Comparison of ENCODE assay signal across 8 cellular contexts in the genomic region with DNA sequence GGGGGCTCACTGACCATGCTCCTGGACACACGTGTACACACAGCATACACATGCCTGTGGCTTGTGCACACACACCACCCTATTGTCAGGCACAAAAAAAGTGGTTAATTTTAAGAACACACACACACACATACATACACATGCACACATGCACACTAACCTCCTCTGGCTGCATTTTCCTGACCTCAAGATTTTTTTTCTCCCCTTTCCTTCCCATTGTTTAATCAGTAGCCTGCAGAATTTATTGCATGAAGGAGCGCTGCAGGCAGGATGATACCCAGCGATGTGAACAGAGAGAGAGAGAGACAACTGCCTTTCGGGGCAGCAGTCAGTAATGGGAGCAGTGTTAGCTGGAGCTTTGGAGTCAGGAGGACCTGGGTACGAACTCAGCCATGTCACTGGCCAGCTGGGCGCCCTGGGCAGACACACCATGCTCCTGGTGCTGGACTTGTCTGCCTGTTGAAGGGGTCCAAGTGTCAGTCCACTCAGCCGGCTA. TPM values are rescaled to one million over a fixed set of nuclear protein-coding genes. Genes with fewer than 3 reads are reported as not detected.
DNase-seq lines count a peak whose midpoint lies in the region; ATAC-seq and TF ChIP-seq lines count a peak whose summit lies in the region.

No MANE protein-coding gene starts in this region.

- peak in 1 of 2 donors; percentile 22 for DNase-seq in cardiac muscle cell (ENCODE audit: low read depth in 1 of 2, low spot score in 1 of 2)
- DNase-seq in cardiac septum (ENCODE audit: low spot score): no peak
- DNase-seq in activated naive CD4-positive, alpha-beta T cell treated with anti-CD3 and anti-CD28 coated beads, Interleukin-2, amount 50 U/mL, for 72 hours (ENCODE audit: low spot score in 2 of 2): no peak
- DNase-seq in left colon: peak in 1 of 2 donors; percentile 31
- no peak for DNase-seq in transverse colon
- no peak for DNase-seq in stimulated activated CD4-positive, alpha-beta T cell treated with anti-CD3 and anti-CD28 coated beads, Interleukin-4, amount 100 ng/mL, for 4 hours
- DNase-seq in NK-92 (lab: John Stamatoyannopoulos, UW; ENCODE audit: unreplicated experiment): no peak

- TF ChIP-seq CTCF in cardiac muscle cell (IDR thresholded peaks at IDR 0.05; ENCODE audit: low read depth, low read length) (no peak), transverse colon (IDR thresholded peaks at IDR 0.05) (no peak)

- intact Hi-C loops in cardiac septum (cut with DNase I): no loop called here
- intact Hi-C loops in left colon (cut with DNase I, micrococcal nuclease): loop anchor here in 1 of 2 donors (10.0 kb wide), 1 partner anchor 122 kb away; the partner anchor contains the start of gene REV3L
- intact Hi-C loops in transverse colon (cut with DNase I; ENCODE audit: low total_unique reads): loop anchor here (10.0 kb wide), 1 partner anchor 122 kb away; the partner anchor contains the start of gene REV3L

- TF ChIP-seq POLR2A in transverse colon (IDR thresholded peaks at IDR 0.05): no peak

- H3K4me3 ChIP-seq in cardiac muscle cell: peak overlapping the region; percentile 35
- H3K4me3 ChIP-seq in transverse colon: peak overlapping the region in 3 of 4 donors; percentile 45 to 68 (median 50)

- H3K4me1 ChIP-seq in cardiac muscle cell (ENCODE audit: low read depth) (peaks cover 38% of the 10 kb centered on the region), transverse colon (peaks cover 22 to 55% (median 50%) of the 10 kb centered on the region in 4 donors)

- no peak for ATAC-seq in activated naive CD4-positive, alpha-beta T cell treated with anti-CD3 and anti-CD28 coated beads, Interleukin-2, amount 50 U/mL, for 72 hours
- peak; percentile 12 for ATAC-seq in left colon
- no peak for ATAC-seq in HG02840 (IDR thresholded peaks at IDR 0.05; ENCODE audit: low FRiP score, unreplicated experiment)

- TF ChIP-seq EP300 in transverse colon (IDR thresholded peaks at IDR 0.05; ENCODE audit: low read depth): no peak

- 22 to 26% methylated on average over 1 to 7 of the region's 7 CpGs for WGBS in transverse colon (ENCODE audit: low coverage in 1 of 2), 2 donors

- H3K9me3 Mint-ChIP-seq in activated naive CD4-positive, alpha-beta T cell treated with anti-CD3 and anti-CD28 coated beads, Interleukin-2, amount 50 U/mL, for 72 hours: no peaks in the 10 kb centered on the region

- H3K9me3 ChIP-seq in cardiac muscle cell (ENCODE audit: low read depth) (no peaks in the 10 kb centered on the region), transverse colon (no peaks in the 10 kb centered on the region)

- no peaks in the 10 kb centered on the region for H3K36me3 Mint-ChIP-seq in activated naive CD4-positive, alpha-beta T cell treated with anti-CD3 and anti-CD28 coated beads, Interleukin-2, amount 50 U/mL, for 72 hours

- H3K27ac Mint-ChIP-seq in activated naive CD4-positive, alpha-beta T cell treated with anti-CD3 and anti-CD28 coated beads, Interleukin-2, amount 50 U/mL, for 72 hours: peak overlapping the region; percentile 40 to 92

- peak overlapping the region; percentile 99 for H3K27ac ChIP-seq in cardiac muscle cell
- H3K27ac ChIP-seq in transverse colon: peak overlapping the region; percentile 87 to 98 (median 95)

- H3K36me3 ChIP-seq in cardiac muscle cell (no peaks in the 10 kb centered on the region), transverse colon (no peaks in the 10 kb centered on the region)

- no peaks in the 10 kb centered on the region for H3K27me3 ChIP-seq in cardiac muscle cell
- no peaks in the 10 kb centered on the region for H3K27me3 ChIP-seq in transverse colon

- in situ Hi-C loops in transverse colon (cut with MboI; ENCODE audit: low pct_ligation_motif_present in 1 of 4, low pct_unique_long_range_greater_than_20kb in 1 of 4, low sequenced_read_pairs in 3 of 4): loop anchor here in 1 of 4 donors (25.0 kb wide), 1 partner anchor 344 kb away; a partner anchor contains a TSS

RNA-seq across cellular contexts. Expression of gene TRAF3IP2, which starts 1.0 kb away (rescaled TPM):
- 19.0 and 28.9 TPM in 2 replicates for total RNA-seq in cardiac muscle cell
- 15.2 and 20.8 TPM in 2 replicates for polyA plus RNA-seq in cardiac muscle cell
- 6.5 TPM for total RNA-seq in cardiac septum
- total RNA-seq in activated naive CD4-positive, alpha-beta T cell treated with anti-CD3 and anti-CD28 coated beads, Interleukin-2, amount 50 U/mL, for 72 hours: 10 to 100 TPM; 32.5 to 38.0 TPM
- total RNA-seq in left colon: 10 to 100 TPM; 59.3 to 62.4 TPM
- 10 to 100 TPM; 33.0 to 57.8 (median 54.5) TPM for total RNA-seq in transverse colon
